In the genomic region with DNA sequence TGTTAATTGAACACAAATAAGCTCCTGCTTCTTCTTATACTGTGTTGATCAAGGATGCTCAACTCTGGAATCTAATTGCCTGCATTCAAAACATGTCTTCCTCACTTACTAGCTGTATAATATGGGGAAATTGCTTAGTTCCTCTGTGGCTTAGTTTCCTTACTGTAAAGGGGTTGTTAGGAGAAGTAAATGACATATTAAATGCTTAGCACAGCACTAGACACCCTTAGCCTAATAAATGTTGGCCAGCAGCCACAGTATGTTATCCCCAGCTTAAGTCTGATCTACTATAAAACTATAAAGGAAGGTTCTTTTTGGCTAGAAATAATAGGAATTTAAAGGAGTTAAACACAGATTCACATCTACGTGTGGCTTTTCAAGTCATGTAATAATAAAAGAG, we compare ENCODE assay signal across 24 cellular contexts.
DNase-seq lines count a peak whose midpoint lies in the region; ATAC-seq, FAIRE-seq and TF ChIP-seq lines count a peak whose summit lies in the region.
"Had no signal": no experiment of that assay in that cellular context is flagged by ENCODE, and none has a peak within 500 bp of the region (broad histone marks: within the 10 kb centered on the region; RNA-seq: fewer than 3 reads in every experiment).

No MANE protein-coding gene starts in this region.

- H3K36me3 ChIP-seq in gastroesophageal sphincter (no peaks in the 10 kb centered on the region), mucosa of descending colon (ENCODE audit: low read depth) (no peaks in the 10 kb centered on the region)
- H3K36me3 ChIP-seq: thyroid gland had no signal

- H3K27ac Mint-ChIP-seq in activated naive CD4-positive, alpha-beta T cell treated with anti-CD3 and anti-CD28 coated beads, Interleukin-2, amount 10 ng/mL, durations not matched to agents 7 days and 5 days, result no peak overlapping the region
- H3K27ac Mint-ChIP-seq: activated CD4-positive, alpha-beta T cell treated with anti-CD3 and anti-CD28 coated beads, Interleukin-2, amount 10 ng/mL, durations not matched to agents 24 days and 14 days; CD14-positive monocyte; dendritic cell treated with granulocyte-macrophage colony-stimulating factor and Interleukin-4, amounts not matched to agents 40 ng/mL and 50 ng/mL, for 4 days; natural killer cell; stimulated activated naive CD8-positive, alpha-beta T cell treated with anti-CD3 and anti-CD28 coated beads, Interleukin-15, Interleukin-2, amounts not matched to agents 100 ng/mL and 50 ng/mL, for 24 hours had no signal

- no peak for TF ChIP-seq EP300 in gastroesophageal sphincter (IDR thresholded peaks at IDR 0.05)

- ATAC-seq in gastroesophageal sphincter (peak; percentile 55), mucosa of descending colon (peak; percentile 64), omental fat pad (ENCODE audit: low FRiP score) (no peak)
- ATAC-seq: natural killer cell had no signal

- no peak for FAIRE-seq in GM12891 (lab: Jason Lieb, UNC)
- FAIRE-seq: RCC 7860 had no signal

- TF ChIP-seq POLR2A in gastroesophageal sphincter (IDR thresholded peaks at IDR 0.05) (no peak), GM12891 (IDR thresholded peaks at IDR 0.05; ENCODE audit: low read depth, low read length) (no peak)

- H3K9me3 ChIP-seq in gastroesophageal sphincter, result no peaks in the 10 kb centered on the region
- no peaks in the 10 kb centered on the region for H3K9me3 ChIP-seq in mucosa of descending colon
- H3K9me3 ChIP-seq: thyroid gland had no signal

- no peak for TF ChIP-seq CTCF in gastroesophageal sphincter (IDR thresholded peaks at IDR 0.05)
- TF ChIP-seq CTCF in mucosa of descending colon (IDR thresholded peaks at IDR 0.05), result no peak
- no peak for TF ChIP-seq CTCF in omental fat pad (IDR thresholded peaks at IDR 0.05)

- intact Hi-C loops in mucosa of descending colon (cut with DNase I, micrococcal nuclease), result no loop called here

- DNase-seq in AML-193 (lab: John Stamatoyannopoulos, UW) (peak; percentile 24 to 48), HT-29 (ENCODE audit: low spot score) (peak; percentile 29), mucosa of descending colon (peak in 1 of 3 donors; percentile 61), GM12891 (ENCODE audit: insufficient read length, low spot score) (no peak), middle frontal gyrus (ENCODE audit: extremely low spot score, low spot score) (no peak), omental fat pad (ENCODE audit: low spot score) (no peak)
- DNase-seq in activated naive CD4-positive, alpha-beta T cell treated with anti-CD3 and anti-CD28 coated beads, Interleukin-2, amount 10 ng/mL, durations not matched to agents 7 days and 5 days, result no peak
- DNase-seq: activated CD4-positive, alpha-beta T cell treated with anti-CD3 and anti-CD28 coated beads, Interleukin-2, amount 10 ng/mL, durations not matched to agents 24 days and 14 days; activated naive CD4-positive, alpha-beta T cell treated with anti-CD3 and anti-CD28 coated beads, Interleukin-2, amount 50 U/mL, for 16 hours; amygdala; DMS 273 treated with DMSO at 0.1 percent for 48 hours; KG1; kidney; natural killer cell; NCI-H1694 treated with DMSO at 0.1 percent for 48 hours; NCI-H2171 treated with DMSO at 0.1 percent for 48 hours; NCI-H524 treated with DMSO at 0.1 percent for 48 hours; posterior cingulate gyrus; thyroid gland had no signal

- H3K9me3 Mint-ChIP-seq in activated naive CD4-positive, alpha-beta T cell treated with anti-CD3 and anti-CD28 coated beads, Interleukin-2, amount 10 ng/mL, durations not matched to agents 7 days and 5 days, result no peaks in the 10 kb centered on the region
- H3K9me3 Mint-ChIP-seq: activated CD4-positive, alpha-beta T cell treated with anti-CD3 and anti-CD28 coated beads, Interleukin-2, amount 10 ng/mL, durations not matched to agents 24 days and 14 days; dendritic cell treated with granulocyte-macrophage colony-stimulating factor and Interleukin-4, amounts not matched to agents 40 ng/mL and 50 ng/mL, for 4 days; stimulated activated naive CD8-positive, alpha-beta T cell treated with anti-CD3 and anti-CD28 coated beads, Interleukin-15, Interleukin-2, amounts not matched to agents 100 ng/mL and 50 ng/mL, for 24 hours had no signal

- H3K27me3 ChIP-seq in gastroesophageal sphincter, result no peaks in the 10 kb centered on the region
- H3K27me3 ChIP-seq: thyroid gland had no signal

- CTCF ChIA-PET in activated naive CD4-positive, alpha-beta T cell treated with anti-CD3 and anti-CD28 coated beads, Interleukin-2, amount 10 ng/mL, durations not matched to agents 7 days and 5 days (lab: Charles Lee), result no interaction called here

- H3K27me3 Mint-ChIP-seq in activated naive CD4-positive, alpha-beta T cell treated with anti-CD3 and anti-CD28 coated beads, Interleukin-2, amount 10 ng/mL, durations not matched to agents 7 days and 5 days, result no peaks in the 10 kb centered on the region
- H3K27me3 Mint-ChIP-seq: dendritic cell treated with granulocyte-macrophage colony-stimulating factor and Interleukin-4, amounts not matched to agents 40 ng/mL and 50 ng/mL, for 4 days had no signal

- no peak overlapping the region for H3K4me3 Mint-ChIP-seq in activated naive CD4-positive, alpha-beta T cell treated with anti-CD3 and anti-CD28 coated beads, Interleukin-2, amount 10 ng/mL, durations not matched to agents 7 days and 5 days
- H3K4me3 Mint-ChIP-seq: activated CD4-positive, alpha-beta T cell treated with anti-CD3 and anti-CD28 coated beads, Interleukin-2, amount 10 ng/mL, durations not matched to agents 24 days and 14 days; CD14-positive monocyte; dendritic cell treated with granulocyte-macrophage colony-stimulating factor and Interleukin-4, amounts not matched to agents 40 ng/mL and 50 ng/mL, for 4 days; natural killer cell; stimulated activated naive CD8-positive, alpha-beta T cell treated with anti-CD3 and anti-CD28 coated beads, Interleukin-15, Interleukin-2, amounts not matched to agents 100 ng/mL and 50 ng/mL, for 24 hours had no signal

- H3K36me3 Mint-ChIP-seq in activated naive CD4-positive, alpha-beta T cell treated with anti-CD3 and anti-CD28 coated beads, Interleukin-2, amount 10 ng/mL, durations not matched to agents 7 days and 5 days, result no peaks in the 10 kb centered on the region
- H3K36me3 Mint-ChIP-seq: CD14-positive monocyte, natural killer cell had no signal

- H3K4me3 ChIP-seq in gastroesophageal sphincter (no peak overlapping the region), mucosa of descending colon (no peak overlapping the region)
- H3K4me3 ChIP-seq: thyroid gland had no signal

- no peaks in the 10 kb centered on the region for H3K4me1 Mint-ChIP-seq in activated naive CD4-positive, alpha-beta T cell treated with anti-CD3 and anti-CD28 coated beads, Interleukin-2, amount 10 ng/mL, durations not matched to agents 7 days and 5 days
- H3K4me1 Mint-ChIP-seq: activated CD4-positive, alpha-beta T cell treated with anti-CD3 and anti-CD28 coated beads, Interleukin-2, amount 10 ng/mL, durations not matched to agents 24 days and 14 days; natural killer cell had no signal

- H3K4me1 ChIP-seq in gastroesophageal sphincter, result peaks cover 0 to 7% (median 3%) of the 10 kb centered on the region in 3 donors
- H3K4me1 ChIP-seq in mucosa of descending colon (ENCODE audit: low read depth), result peaks cover 24% of the 10 kb centered on the region
- H3K4me1 ChIP-seq: thyroid gland had no signal

- WGBS in gastroesophageal sphincter (ENCODE audit: low coverage in 1 of 2), 2 donors, result 21 to 22% methylated on average over 1 of the region's 1 CpG

- H3K27ac ChIP-seq in gastroesophageal sphincter, result no peak overlapping the region
- H3K27ac ChIP-seq: thyroid gland had no signal

TF ChIP-seq in GM12891, 5 proteins besides CTCF, POLR2A, EP300 and RAD21:
- TF ChIP-seq PAX5 (IDR thresholded peaks at IDR 0.05; ENCODE audit: insufficient read depth, low read length, severe bottlenecking), result no peak
- TF ChIP-seq POU2F2 (IDR thresholded peaks at IDR 0.05; ENCODE audit: low read depth, low read length), result no peak
- TF ChIP-seq TAF1 (IDR thresholded peaks at IDR 0.05; ENCODE audit: low read depth, low read length), result no peak
- no peak for TF ChIP-seq POLR2AphosphoS5 (IDR thresholded peaks at IDR 0.05; ENCODE audit: low read depth, low read length)
- TF ChIP-seq SPI1 (IDR thresholded peaks at IDR 0.05; ENCODE audit: low read depth, low read length), result no peak

Comparison
In these comparisons a context has a peak if more than half of its experiments do, and no peak if none do; other contexts are left out.
1. DNase-seq: peak in AML-193 (2 of 2) and HT-29 (single experiment); none in activated naive CD4-positive, alpha-beta T cell treated with anti-CD3 and anti-CD28 coated beads, Interleukin-2, amount 10 ng/mL, durations not matched to agents 7 days and 5 days (single experiment), GM12891 (single experiment), middle frontal gyrus (single experiment) and omental fat pad (single experiment).